ENCODE assay signal across 8 cellular contexts in genomic region chr21:37364722-37365121, GRCh38. TPM values are rescaled to one million over a fixed set of nuclear protein-coding genes. Genes with fewer than 3 reads are reported as not detected.
A peak's percentile ranks its signal among the peaks of the same experiment; 100 is the strongest.
DNase-seq lines count a peak whose midpoint lies in the region; ATAC-seq and TF ChIP-seq lines count a peak whose summit lies in the region.

No MANE protein-coding gene starts in this region.

- H3K9me3 ChIP-seq in right lobe of liver (no peaks in the 10 kb centered on the region), thoracic aorta (no peaks in the 10 kb centered on the region)

- H3K4me1 Mint-ChIP-seq in activated T-cell treated with anti-CD3 and anti-CD28 coated beads, Interleukin-2, amount 50 U/mL, for 24 hours (ENCODE audit: low read depth): peaks cover 24% of the 10 kb centered on the region
- peaks cover 5% of the 10 kb centered on the region for H3K4me1 Mint-ChIP-seq in activated T-helper 17 cell treated with anti-CD3 and anti-CD28 coated beads, Interleukin-2, amount 50 U/mL, for 72 hours

- no peaks in the 10 kb centered on the region for H3K9me3 Mint-ChIP-seq in activated T-cell treated with anti-CD3 and anti-CD28 coated beads, Interleukin-2, amount 50 U/mL, for 24 hours
- H3K9me3 Mint-ChIP-seq in activated T-helper 17 cell treated with anti-CD3 and anti-CD28 coated beads, Interleukin-2, amount 50 U/mL, for 72 hours: no peaks in the 10 kb centered on the region

- TF ChIP-seq POLR2A in right lobe of liver (IDR thresholded peaks at IDR 0.05): no peak

- H3K27ac ChIP-seq in right lobe of liver: peak overlapping the region in 2 of 3 donors; percentile 96 to 100
- peak overlapping the region; percentile 95 to 98 for H3K27ac ChIP-seq in thoracic aorta

- no peak for TF ChIP-seq CTCF in right lobe of liver (IDR thresholded peaks at IDR 0.05)
- no peak for TF ChIP-seq CTCF in thoracic aorta (IDR thresholded peaks at IDR 0.05)

- H3K27ac Mint-ChIP-seq in activated T-cell treated with anti-CD3 and anti-CD28 coated beads, Interleukin-2, amount 50 U/mL, for 24 hours: peak overlapping the region; percentile 97
- peak overlapping the region; percentile 98 for H3K27ac Mint-ChIP-seq in activated T-helper 17 cell treated with anti-CD3 and anti-CD28 coated beads, Interleukin-2, amount 50 U/mL, for 72 hours

- intact Hi-C loops in right lobe of liver (cut with DNase I): loop anchor here in 1 of 2 donors (10.0 kb wide), 1 partner anchor 100 kb away; the partner anchor contains the start of gene VPS26C

- H3K36me3 Mint-ChIP-seq in activated T-cell treated with anti-CD3 and anti-CD28 coated beads, Interleukin-2, amount 50 U/mL, for 24 hours (ENCODE audit: low read depth): peaks cover 19% of the 10 kb centered on the region
- peaks cover 21% of the 10 kb centered on the region for H3K36me3 Mint-ChIP-seq in activated T-helper 17 cell treated with anti-CD3 and anti-CD28 coated beads, Interleukin-2, amount 50 U/mL, for 72 hours (ENCODE audit: low read depth)

- H3K27me3 Mint-ChIP-seq in activated T-cell treated with anti-CD3 and anti-CD28 coated beads, Interleukin-2, amount 50 U/mL, for 24 hours: no peaks in the 10 kb centered on the region
- no peaks in the 10 kb centered on the region for H3K27me3 Mint-ChIP-seq in activated T-helper 17 cell treated with anti-CD3 and anti-CD28 coated beads, Interleukin-2, amount 50 U/mL, for 72 hours

- H3K36me3 ChIP-seq in right lobe of liver: no peaks in the 10 kb centered on the region
- no peaks in the 10 kb centered on the region for H3K36me3 ChIP-seq in thoracic aorta

- H3K4me1 ChIP-seq in right lobe of liver (peaks cover 0 to 17% (median 7%) of the 10 kb centered on the region in 4 donors), thoracic aorta (ENCODE audit: control insufficient read depth in 1 of 2, low read depth in 2 of 2) (peaks cover 7 to 25% of the 10 kb centered on the region in 2 donors)

- H3K4me3 Mint-ChIP-seq in activated T-cell treated with anti-CD3 and anti-CD28 coated beads, Interleukin-2, amount 50 U/mL, for 24 hours: peak overlapping the region; percentile 91
- H3K4me3 Mint-ChIP-seq in activated T-helper 17 cell treated with anti-CD3 and anti-CD28 coated beads, Interleukin-2, amount 50 U/mL, for 72 hours: peak overlapping the region; percentile 95

- H3K27me3 ChIP-seq in right lobe of liver (no peaks in the 10 kb centered on the region), thoracic aorta (replicated peaks; ENCODE audit: insufficient read depth) (no peaks in the 10 kb centered on the region)

- no peak for ATAC-seq in activated T-helper 17 cell treated with anti-CD3 and anti-CD28 coated beads, Interleukin-2, amount 50 U/mL, for 72 hours (replicated peaks)
- ATAC-seq in right lobe of liver (no peak), thoracic aorta (ENCODE audit: insufficient number of reproducible peaks, low FRiP score, low read depth) (no peak), GM21526 (IDR thresholded peaks at IDR 0.05; ENCODE audit: low FRiP score, unreplicated experiment) (no peak)

- no peak for DNase-seq in activated T-cell treated with anti-CD3 and anti-CD28 coated beads, Interleukin-2, amount 50 U/mL, for 24 hours
- DNase-seq in activated T-cell treated with anti-CD3 and anti-CD28 coated beads, Interleukin-2, amount 50 U/mL, for 1 hour: no peak
- no peak for DNase-seq in right lobe of liver
- no peak for DNase-seq in thoracic aorta (ENCODE audit: low spot score)
- DNase-seq in DMS 273 treated with DMSO at 0.1 percent for 48 hours (lab: John Stamatoyannopoulos, UW): no peak
- no peak for DNase-seq in middle frontal gyrus (ENCODE audit: extremely low spot score, low spot score)

- WGBS in right lobe of liver (ENCODE audit: insufficient coverage, low coverage, low lambda C conversion rate, missing lambda C conversion rate): 50% methylated on average over 7 of the region's 7 CpGs

- H3K4me3 ChIP-seq in right lobe of liver (peak overlapping the region in 1 of 3 donors; percentile 81), thoracic aorta (peak overlapping the region; percentile 73)

RNA-seq across cellular contexts. Expression of gene DYRK1A, which starts 1.9 kb away (rescaled TPM):
- total RNA-seq in activated T-helper 17 cell treated with anti-CD3 and anti-CD28 coated beads, Interleukin-2, amount 50 U/mL, for 72 hours: 10 to 100 TPM; 55.6 to 59.9 TPM
- total RNA-seq in right lobe of liver (10 to 100 TPM; 20.6 to 32.5 (median 25.7) TPM), thoracic aorta (10 to 100 TPM; 77.2 to 93.8 TPM)
